In the genomic region with DNA sequence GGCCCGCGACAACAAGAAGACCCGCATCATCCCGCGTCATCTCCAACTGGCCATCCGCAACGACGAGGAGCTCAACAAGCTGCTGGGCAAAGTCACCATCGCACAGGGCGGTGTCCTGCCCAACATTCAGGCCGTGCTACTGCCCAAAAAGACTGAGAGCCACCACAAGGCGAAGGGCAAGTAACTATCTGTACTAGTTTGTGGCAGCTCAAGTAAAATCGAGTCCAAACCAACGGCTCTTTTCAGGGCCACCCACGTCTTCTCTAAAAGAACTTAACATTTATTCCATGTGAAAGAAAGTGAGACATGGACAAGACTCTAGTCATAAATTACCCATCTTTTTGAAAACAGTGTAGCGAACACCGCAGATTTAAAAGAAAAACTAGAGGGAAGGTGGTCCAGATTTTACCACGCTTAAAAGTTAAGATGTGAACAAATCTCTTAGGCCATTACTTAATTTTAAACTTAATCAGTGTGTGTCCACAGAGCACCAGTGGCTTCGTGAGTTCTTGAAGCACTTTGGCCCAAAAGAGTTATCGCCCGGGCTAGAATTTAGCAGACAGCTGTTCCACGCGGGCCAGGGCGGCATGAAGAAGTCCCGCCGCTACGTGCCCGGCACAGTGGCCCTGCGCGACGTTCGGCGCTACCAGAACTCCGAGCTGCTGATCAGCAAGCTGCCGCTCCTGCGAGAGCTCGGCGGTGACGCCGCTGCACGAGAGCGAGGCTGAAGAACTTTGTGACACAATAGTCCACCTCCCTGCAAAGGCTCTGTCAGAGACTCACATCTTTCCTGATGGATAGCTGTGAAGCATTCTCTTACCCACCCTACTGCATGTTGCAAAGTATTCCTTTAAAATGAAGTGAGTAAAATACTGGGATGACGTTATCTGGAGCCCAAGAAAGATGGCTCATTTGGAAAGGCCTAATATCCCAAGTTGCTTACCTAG, we compare ENCODE assay signal across 1 cellular context.
TF ChIP-seq lines count a peak whose summit lies in the region.

No MANE protein-coding gene starts in this region.

TF ChIP-seq in HepG2, 621 proteins besides CTCF, POLR2A, EP300 and RAD21 (continued from another document and continues in another):
- TF ChIP-seq MED8 (CRISPR knock-in tag; IDR thresholded peaks at IDR 0.05; ENCODE audit: insufficient replicate concordance), result peak; percentile 13
- no peak for TF ChIP-seq NONO (IDR thresholded peaks at IDR 0.05)
- TF ChIP-seq NONO (CRISPR knock-in tag; conservative IDR thresholded peaks at IDR 0.05), result no peak
- no peak for TF ChIP-seq MYNN (CRISPR knock-in tag; IDR thresholded peaks at IDR 0.05; ENCODE audit: low read depth)
- peak; percentile 23; the same call in 1 of the 2 replicates for TF ChIP-seq SALL1 (CRISPR knock-in tag; IDR thresholded peaks at IDR 0.05)
- TF ChIP-seq REPIN1 (CRISPR knock-in tag; IDR thresholded peaks at IDR 0.05; ENCODE audit: borderline replicate concordance, low read depth), result 0 out of 2 replicates have a peak, but pooled peaks have one; percentile 29
- TF ChIP-seq, protein P1, sequence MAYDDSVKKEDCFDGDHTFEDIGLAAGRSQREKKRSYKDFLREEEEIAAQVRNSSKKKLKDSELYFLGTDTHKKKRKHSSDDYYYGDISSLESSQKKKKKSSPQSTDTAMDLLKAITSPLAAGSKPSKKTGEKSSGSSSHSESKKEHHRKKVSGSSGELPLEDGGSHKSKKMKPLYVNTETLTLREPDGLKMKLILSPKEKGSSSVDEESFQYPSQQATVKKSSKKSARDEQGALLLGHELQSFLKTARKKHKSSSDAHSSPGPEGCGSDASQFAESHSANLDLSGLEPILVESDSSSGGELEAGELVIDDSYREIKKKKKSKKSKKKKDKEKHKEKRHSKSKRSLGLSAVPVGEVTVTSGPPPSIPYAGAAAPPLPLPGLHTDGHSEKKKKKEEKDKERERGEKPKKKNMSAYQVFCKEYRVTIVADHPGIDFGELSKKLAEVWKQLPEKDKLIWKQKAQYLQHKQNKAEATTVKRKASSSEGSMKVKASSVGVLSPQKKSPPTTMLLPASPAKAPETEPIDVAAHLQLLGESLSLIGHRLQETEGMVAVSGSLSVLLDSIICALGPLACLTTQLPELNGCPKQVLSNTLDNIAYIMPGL (CRISPR knock-in tag; IDR thresholded peaks at IDR 0.05; ENCODE audit: borderline replicate concordance in 1 of 2, low read depth in 1 of 2), result 0 out of 4 replicates have a peak, but pooled peaks of 1 of the 2 experiments have one; percentile 5
- peak; percentile 94 for TF ChIP-seq ZC3H4 (CRISPR knock-in tag; IDR thresholded peaks at IDR 0.05; ENCODE audit: borderline replicate concordance)
- TF ChIP-seq POLR2G (IDR thresholded peaks at IDR 0.05; ENCODE audit: low read depth, low read length), result peak; percentile 83
- peak; percentile 76 for TF ChIP-seq RBFOX2 (IDR thresholded peaks at IDR 0.05; ENCODE audit: low read depth, low read length)
- TF ChIP-seq NAIF1 (CRISPR knock-in tag; IDR thresholded peaks at IDR 0.05; ENCODE audit: borderline replicate concordance), result peak; percentile 15; the same call in 1 of the 2 replicates
- TF ChIP-seq RORA (CRISPR knock-in tag; IDR thresholded peaks at IDR 0.05), result no peak
- TF ChIP-seq SATB2 (CRISPR knock-in tag; IDR thresholded peaks at IDR 0.05), result 0 out of 2 replicates have a peak, but pooled peaks have one; percentile 16
- TF ChIP-seq KDM6A (CRISPR knock-in tag; IDR thresholded peaks at IDR 0.05; ENCODE audit: low read depth), result no peak
- TF ChIP-seq HOXA5 (CRISPR knock-in tag; IDR thresholded peaks at IDR 0.05), result 0 out of 2 replicates have a peak, but pooled peaks have one; percentile 3
- TF ChIP-seq CEBPB (IDR thresholded peaks at IDR 0.05; ENCODE audit: borderline replicate concordance, low read depth, low read length), result peak; percentile 45; the same call in 1 of the 2 replicates
- TF ChIP-seq, protein P2, sequence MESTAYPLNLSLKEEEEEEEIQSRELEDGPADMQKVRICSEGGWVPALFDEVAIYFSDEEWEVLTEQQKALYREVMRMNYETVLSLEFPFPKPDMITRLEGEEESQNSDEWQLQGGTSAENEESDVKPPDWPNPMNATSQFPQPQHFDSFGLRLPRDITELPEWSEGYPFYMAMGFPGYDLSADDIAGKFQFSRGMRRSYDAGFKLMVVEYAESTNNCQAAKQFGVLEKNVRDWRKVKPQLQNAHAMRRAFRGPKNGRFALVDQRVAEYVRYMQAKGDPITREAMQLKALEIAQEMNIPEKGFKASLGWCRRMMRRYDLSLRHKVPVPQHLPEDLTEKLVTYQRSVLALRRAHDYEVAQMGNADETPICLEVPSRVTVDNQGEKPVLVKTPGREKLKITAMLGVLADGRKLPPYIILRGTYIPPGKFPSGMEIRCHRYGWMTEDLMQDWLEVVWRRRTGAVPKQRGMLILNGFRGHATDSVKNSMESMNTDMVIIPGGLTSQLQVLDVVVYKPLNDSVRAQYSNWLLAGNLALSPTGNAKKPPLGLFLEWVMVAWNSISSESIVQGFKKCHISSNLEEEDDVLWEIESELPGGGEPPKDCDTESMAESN (CRISPR knock-in tag; conservative IDR thresholded peaks at IDR 0.05), result 0 out of 2 replicates have a peak, but pooled peaks have one; percentile 8
- no peak for TF ChIP-seq TEAD3 (CRISPR knock-in tag; optimal IDR thresholded peaks at IDR 0.05; ENCODE audit: borderline replicate concordance)
- TF ChIP-seq ZNF607 (CRISPR knock-in tag; IDR thresholded peaks at IDR 0.05; ENCODE audit: borderline replicate concordance), result peak; percentile 58; the same call in 1 of the 2 replicates
- TF ChIP-seq ZNF768 (CRISPR knock-in tag; IDR thresholded peaks at IDR 0.05), result peak; percentile 55; the same call in 1 of the 2 replicates
- TF ChIP-seq, protein P3, sequence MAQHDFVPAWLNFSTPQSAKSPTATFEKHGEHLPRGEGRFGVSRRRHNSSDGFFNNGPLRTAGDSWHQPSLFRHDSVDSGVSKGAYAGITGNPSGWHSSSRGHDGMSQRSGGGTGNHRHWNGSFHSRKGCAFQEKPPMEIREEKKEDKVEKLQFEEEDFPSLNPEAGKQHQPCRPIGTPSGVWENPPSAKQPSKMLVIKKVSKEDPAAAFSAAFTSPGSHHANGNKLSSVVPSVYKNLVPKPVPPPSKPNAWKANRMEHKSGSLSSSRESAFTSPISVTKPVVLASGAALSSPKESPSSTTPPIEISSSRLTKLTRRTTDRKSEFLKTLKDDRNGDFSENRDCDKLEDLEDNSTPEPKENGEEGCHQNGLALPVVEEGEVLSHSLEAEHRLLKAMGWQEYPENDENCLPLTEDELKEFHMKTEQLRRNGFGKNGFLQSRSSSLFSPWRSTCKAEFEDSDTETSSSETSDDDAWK (CRISPR knock-in tag; IDR thresholded peaks at IDR 0.05), result no peak
- peak; percentile 12 for TF ChIP-seq HNRNPK (IDR thresholded peaks at IDR 0.05; ENCODE audit: low read depth, low read length, poor library complexity, severe bottlenecking)
- TF ChIP-seq IRX3 (CRISPR knock-in tag; IDR thresholded peaks at IDR 0.05; ENCODE audit: borderline replicate concordance, low read depth), result no peak
- TF ChIP-seq PLSCR1 (CRISPR knock-in tag; IDR thresholded peaks at IDR 0.05; ENCODE audit: borderline replicate concordance), result no peak
- TF ChIP-seq, protein P4, sequence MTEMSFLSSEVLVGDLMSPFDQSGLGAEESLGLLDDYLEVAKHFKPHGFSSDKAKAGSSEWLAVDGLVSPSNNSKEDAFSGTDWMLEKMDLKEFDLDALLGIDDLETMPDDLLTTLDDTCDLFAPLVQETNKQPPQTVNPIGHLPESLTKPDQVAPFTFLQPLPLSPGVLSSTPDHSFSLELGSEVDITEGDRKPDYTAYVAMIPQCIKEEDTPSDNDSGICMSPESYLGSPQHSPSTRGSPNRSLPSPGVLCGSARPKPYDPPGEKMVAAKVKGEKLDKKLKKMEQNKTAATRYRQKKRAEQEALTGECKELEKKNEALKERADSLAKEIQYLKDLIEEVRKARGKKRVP (CRISPR knock-in tag; IDR thresholded peaks at IDR 0.05), result 0 out of 4 replicates have a peak, but pooled peaks of 1 of the 2 experiments have one; percentile 3
- TF ChIP-seq FIP1L1 (IDR thresholded peaks at IDR 0.05; ENCODE audit: borderline replicate concordance, insufficient read depth, low read depth, low read length), result peak; percentile 95; the same call in 1 of the 2 replicates
- TF ChIP-seq, protein P5, sequence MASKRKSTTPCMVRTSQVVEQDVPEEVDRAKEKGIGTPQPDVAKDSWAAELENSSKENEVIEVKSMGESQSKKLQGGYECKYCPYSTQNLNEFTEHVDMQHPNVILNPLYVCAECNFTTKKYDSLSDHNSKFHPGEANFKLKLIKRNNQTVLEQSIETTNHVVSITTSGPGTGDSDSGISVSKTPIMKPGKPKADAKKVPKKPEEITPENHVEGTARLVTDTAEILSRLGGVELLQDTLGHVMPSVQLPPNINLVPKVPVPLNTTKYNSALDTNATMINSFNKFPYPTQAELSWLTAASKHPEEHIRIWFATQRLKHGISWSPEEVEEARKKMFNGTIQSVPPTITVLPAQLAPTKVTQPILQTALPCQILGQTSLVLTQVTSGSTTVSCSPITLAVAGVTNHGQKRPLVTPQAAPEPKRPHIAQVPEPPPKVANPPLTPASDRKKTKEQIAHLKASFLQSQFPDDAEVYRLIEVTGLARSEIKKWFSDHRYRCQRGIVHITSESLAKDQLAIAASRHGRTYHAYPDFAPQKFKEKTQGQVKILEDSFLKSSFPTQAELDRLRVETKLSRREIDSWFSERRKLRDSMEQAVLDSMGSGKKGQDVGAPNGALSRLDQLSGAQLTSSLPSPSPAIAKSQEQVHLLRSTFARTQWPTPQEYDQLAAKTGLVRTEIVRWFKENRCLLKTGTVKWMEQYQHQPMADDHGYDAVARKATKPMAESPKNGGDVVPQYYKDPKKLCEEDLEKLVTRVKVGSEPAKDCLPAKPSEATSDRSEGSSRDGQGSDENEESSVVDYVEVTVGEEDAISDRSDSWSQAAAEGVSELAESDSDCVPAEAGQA (IDR thresholded peaks at IDR 0.05; ENCODE audit: low read depth), result peak; percentile 71; the same call in 1 of the 2 replicates
- TF ChIP-seq, protein P5 (CRISPR knock-in tag; IDR thresholded peaks at IDR 0.05; ENCODE audit: borderline replicate concordance), result no peak
- TF ChIP-seq, protein P6, sequence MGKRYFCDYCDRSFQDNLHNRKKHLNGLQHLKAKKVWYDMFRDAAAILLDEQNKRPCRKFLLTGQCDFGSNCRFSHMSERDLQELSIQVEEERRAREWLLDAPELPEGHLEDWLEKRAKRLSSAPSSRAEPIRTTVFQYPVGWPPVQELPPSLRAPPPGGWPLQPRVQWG (CRISPR knock-in tag; IDR thresholded peaks at IDR 0.05; ENCODE audit: borderline replicate concordance, low read depth), result no peak
- peak; percentile 66; the same call in 1 of the 2 replicates for TF ChIP-seq BORCS8-MEF2B (CRISPR knock-in tag; IDR thresholded peaks at IDR 0.05)
- TF ChIP-seq, protein P7, sequence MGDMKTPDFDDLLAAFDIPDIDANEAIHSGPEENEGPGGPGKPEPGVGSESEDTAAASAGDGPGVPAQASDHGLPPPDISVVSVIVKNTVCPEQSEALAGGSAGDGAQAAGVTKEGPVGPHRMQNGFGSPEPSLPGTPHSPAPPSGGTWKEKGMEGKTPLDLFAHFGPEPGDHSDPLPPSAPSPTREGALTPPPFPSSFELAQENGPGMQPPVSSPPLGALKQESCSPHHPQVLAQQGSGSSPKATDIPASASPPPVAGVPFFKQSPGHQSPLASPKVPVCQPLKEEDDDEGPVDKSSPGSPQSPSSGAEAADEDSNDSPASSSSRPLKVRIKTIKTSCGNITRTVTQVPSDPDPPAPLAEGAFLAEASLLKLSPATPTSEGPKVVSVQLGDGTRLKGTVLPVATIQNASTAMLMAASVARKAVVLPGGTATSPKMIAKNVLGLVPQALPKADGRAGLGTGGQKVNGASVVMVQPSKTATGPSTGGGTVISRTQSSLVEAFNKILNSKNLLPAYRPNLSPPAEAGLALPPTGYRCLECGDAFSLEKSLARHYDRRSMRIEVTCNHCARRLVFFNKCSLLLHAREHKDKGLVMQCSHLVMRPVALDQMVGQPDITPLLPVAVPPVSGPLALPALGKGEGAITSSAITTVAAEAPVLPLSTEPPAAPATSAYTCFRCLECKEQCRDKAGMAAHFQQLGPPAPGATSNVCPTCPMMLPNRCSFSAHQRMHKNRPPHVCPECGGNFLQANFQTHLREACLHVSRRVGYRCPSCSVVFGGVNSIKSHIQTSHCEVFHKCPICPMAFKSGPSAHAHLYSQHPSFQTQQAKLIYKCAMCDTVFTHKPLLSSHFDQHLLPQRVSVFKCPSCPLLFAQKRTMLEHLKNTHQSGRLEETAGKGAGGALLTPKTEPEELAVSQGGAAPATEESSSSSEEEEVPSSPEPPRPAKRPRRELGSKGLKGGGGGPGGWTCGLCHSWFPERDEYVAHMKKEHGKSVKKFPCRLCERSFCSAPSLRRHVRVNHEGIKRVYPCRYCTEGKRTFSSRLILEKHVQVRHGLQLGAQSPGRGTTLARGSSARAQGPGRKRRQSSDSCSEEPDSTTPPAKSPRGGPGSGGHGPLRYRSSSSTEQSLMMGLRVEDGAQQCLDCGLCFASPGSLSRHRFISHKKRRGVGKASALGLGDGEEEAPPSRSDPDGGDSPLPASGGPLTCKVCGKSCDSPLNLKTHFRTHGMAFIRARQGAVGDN (CRISPR knock-in tag; IDR thresholded peaks at IDR 0.05), result peak; percentile 56
- 0 out of 2 replicates have a peak, but pooled peaks have one; percentile 31 for TF ChIP-seq TARDBP (CRISPR knock-in tag; IDR thresholded peaks at IDR 0.05)
- TF ChIP-seq RNF2 (conservative IDR thresholded peaks at IDR 0.05; ENCODE audit: low read depth), result 0 out of 2 replicates have a peak, but pooled peaks have one; percentile 35
- peak; percentile 80; the same call in 1 of the 2 replicates for TF ChIP-seq CHCHD3 (CRISPR knock-in tag; IDR thresholded peaks at IDR 0.05)
- TF ChIP-seq HNRNPLL (IDR thresholded peaks at IDR 0.05; ENCODE audit: low read depth, low read length, poor library complexity, severe bottlenecking), result peak; percentile 62
- peak; percentile 61 for TF ChIP-seq KDM2A (CRISPR knock-in tag; IDR thresholded peaks at IDR 0.05; ENCODE audit: borderline replicate concordance, low read depth)
- TF ChIP-seq MYC (CRISPR knock-in tag; IDR thresholded peaks at IDR 0.05; ENCODE audit: borderline replicate concordance), result 0 out of 2 replicates have a peak, but pooled peaks have one; percentile 4
